ENCODE assay signal across 20 cellular contexts in genomic region chr3:171068658-171069057, GRCh38. TPM values are rescaled to one million over a fixed set of nuclear protein-coding genes. Genes with fewer than 3 reads are reported as not detected.
"Had no signal": no experiment of that assay in that cellular context is flagged by ENCODE, and none has a peak within 500 bp of the region (broad histone marks: within the 10 kb centered on the region; RNA-seq: fewer than 3 reads in every experiment).

No MANE protein-coding gene starts in this region.

- ATAC-seq: gastroesophageal sphincter; left colon; natural killer cell treated with Interleukin-12 subunit alpha and Interleukin-12 subunit beta and Interleukin-15 and Interleukin-18, amount 100 ng/mL, for 72 hours had no signal

- H3K27ac Mint-ChIP-seq: memory B cell; natural killer cell treated with Interleukin-12 subunit alpha and Interleukin-12 subunit beta and Interleukin-15 and Interleukin-18, amount 100 ng/mL, for 72 hours; neural progenitor cell had no signal

- H3K4me3 ChIP-seq: dorsolateral prefrontal cortex, esophagus muscularis mucosa, gastroesophageal sphincter, neural progenitor cell, ovary, right atrium auricular region, smooth muscle cell, uterus had no signal

- H3K4me1 ChIP-seq: esophagus muscularis mucosa, gastroesophageal sphincter, neural progenitor cell, right atrium auricular region, uterus had no signal

- H2AFZ ChIP-seq: neural progenitor cell had no signal

- H3K9me3 Mint-ChIP-seq: natural killer cell treated with Interleukin-12 subunit alpha and Interleukin-12 subunit beta and Interleukin-15 and Interleukin-18, amount 100 ng/mL, for 72 hours; neural progenitor cell had no signal

- H3K4me2 ChIP-seq: neural progenitor cell, smooth muscle cell had no signal

- H3K9me3 ChIP-seq: esophagus muscularis mucosa, gastroesophageal sphincter, ovary, right atrium auricular region, uterus had no signal

- H3K9ac ChIP-seq: neural progenitor cell had no signal

- H3K4me1 Mint-ChIP-seq: memory B cell, neural progenitor cell had no signal

- H3K27ac ChIP-seq: epithelial cell of prostate, esophagus muscularis mucosa, gastroesophageal sphincter, neural progenitor cell, ovary, right atrium auricular region, uterus had no signal

- H3K27me3 Mint-ChIP-seq: natural killer cell treated with Interleukin-12 subunit alpha and Interleukin-12 subunit beta and Interleukin-15 and Interleukin-18, amount 100 ng/mL, for 72 hours had no signal

- DNase-seq: cortex of kidney; dorsolateral prefrontal cortex; effector memory CD4-positive, alpha-beta T cell; foreskin fibroblast; glutamatergic neuron; left colon; midbrain; nucleus accumbens; ovary; stimulated activated CD4-positive, alpha-beta T cell treated with anti-CD3 and anti-CD28 coated beads, Interleukin-2, amount 100 ng/mL, for 48 hours; stimulated activated naive CD4-positive, alpha-beta T cell treated with Interleukin-2 at 50 U/mL for 16 hours; uterus had no signal

- H3K27me3 ChIP-seq: dorsolateral prefrontal cortex, esophagus muscularis mucosa, gastroesophageal sphincter, neural progenitor cell, ovary, right atrium auricular region, uterus had no signal

- H3K4me3 Mint-ChIP-seq: memory B cell; natural killer cell treated with Interleukin-12 subunit alpha and Interleukin-12 subunit beta and Interleukin-15 and Interleukin-18, amount 100 ng/mL, for 72 hours; neural progenitor cell had no signal

- H3K36me3 ChIP-seq: neural progenitor cell, ovary, right atrium auricular region, uterus had no signal

RNA-seq across cellular contexts. Expression of gene SLC2A2, which starts 42.1 kb away (rescaled TPM):
- polyA plus RNA-seq: ovary, smooth muscle cell had no signal
